ENCODE assay signal across 8 cellular contexts in the genomic region with DNA sequence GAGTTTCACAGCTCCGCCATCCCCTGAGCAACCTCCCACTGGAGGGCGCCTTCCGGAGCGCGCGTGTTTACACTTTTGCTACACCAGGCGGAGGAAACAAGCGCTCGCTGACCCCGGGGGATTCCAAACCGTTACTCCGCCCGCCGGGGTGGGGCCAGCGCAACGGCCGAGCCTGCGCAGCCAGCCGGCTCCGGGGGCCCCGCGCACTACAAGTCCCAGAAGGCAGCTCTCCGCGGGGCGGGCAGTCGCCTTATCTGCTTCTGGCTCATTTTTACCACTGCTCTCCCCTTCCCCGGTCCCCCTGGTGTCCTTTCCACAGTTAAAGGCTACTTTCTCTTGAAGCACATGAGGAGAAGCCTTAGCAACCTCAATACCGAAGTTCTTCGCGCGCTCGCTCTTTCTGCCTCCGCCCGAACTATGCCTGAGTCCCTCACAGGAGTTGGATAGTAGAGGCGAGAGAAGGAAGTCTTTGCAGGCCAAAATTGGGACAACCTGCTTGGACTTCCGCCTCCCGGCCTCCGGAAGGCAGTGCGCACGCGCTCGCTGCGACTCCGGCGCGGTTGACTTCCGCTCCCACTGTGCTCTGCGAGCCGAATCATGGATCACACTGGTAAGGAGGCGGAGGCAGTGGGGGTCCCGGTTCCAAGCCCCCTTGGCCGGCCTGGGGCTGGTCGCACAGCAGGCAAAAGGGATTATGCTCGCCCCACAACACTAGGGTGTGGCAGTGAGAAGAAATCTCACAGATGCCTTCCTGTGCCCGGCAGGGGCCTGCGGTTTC. TPM values are rescaled to one million over a fixed set of nuclear protein-coding genes. Genes with fewer than 3 reads are reported as not detected.
A peak's percentile ranks its signal among the peaks of the same experiment; 100 is the strongest.
DNase-seq lines count a peak whose midpoint lies in the region; ATAC-seq, FAIRE-seq and TF ChIP-seq lines count a peak whose summit lies in the region.

A gene with protein sequence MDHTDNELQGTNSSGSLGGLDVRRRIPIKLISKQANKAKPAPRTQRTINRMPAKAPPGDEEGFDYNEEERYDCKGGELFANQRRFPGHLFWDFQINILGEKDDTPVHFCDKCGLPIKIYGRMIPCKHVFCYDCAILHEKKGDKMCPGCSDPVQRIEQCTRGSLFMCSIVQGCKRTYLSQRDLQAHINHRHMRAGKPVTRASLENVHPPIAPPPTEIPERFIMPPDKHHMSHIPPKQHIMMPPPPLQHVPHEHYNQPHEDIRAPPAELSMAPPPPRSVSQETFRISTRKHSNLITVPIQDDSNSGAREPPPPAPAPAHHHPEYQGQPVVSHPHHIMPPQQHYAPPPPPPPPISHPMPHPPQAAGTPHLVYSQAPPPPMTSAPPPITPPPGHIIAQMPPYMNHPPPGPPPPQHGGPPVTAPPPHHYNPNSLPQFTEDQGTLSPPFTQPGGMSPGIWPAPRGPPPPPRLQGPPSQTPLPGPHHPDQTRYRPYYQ (plus strand): TSS at position 576 of the 778 bp plus-strand sequence. CDS start 22 bp downstream, at position 598.

- H3K36me3 ChIP-seq in right atrium auricular region (no peaks in the 10 kb centered on the region), psoas muscle (ENCODE audit: insufficient read depth in 1 of 2, low read depth in 1 of 2) (peaks cover 0 to 2% of the 10 kb centered on the region in 2 donors)

- TF ChIP-seq CTCF in right atrium auricular region (IDR thresholded peaks at IDR 0.05) (peak; percentile 50 to 79), psoas muscle (IDR thresholded peaks at IDR 0.05) (peak; percentile 77)

- H3K4me3 ChIP-seq in right atrium auricular region (peak within 1 kb of the TSS; percentile 72 to 94), psoas muscle (peak within 1 kb of the TSS; percentile 91)

- H3K36me3 Mint-ChIP-seq in T-helper 17 cell (ENCODE audit: low read depth) = peaks cover 7% of the 10 kb centered on the region

- H3K4me1 ChIP-seq in right atrium auricular region (peaks cover 0 to 25% of the 10 kb centered on the region in 2 donors), psoas muscle (peaks cover 33% of the 10 kb centered on the region)

- H3K27ac Mint-ChIP-seq in T-helper 17 cell = peak within 1 kb of the TSS; percentile 100

- no peaks in the 10 kb centered on the region for H3K9me3 ChIP-seq in T-helper 17 cell (ENCODE audit: control insufficient read depth, low read length, poor library complexity, severe bottlenecking)
- no peaks in the 10 kb centered on the region for H3K9me3 ChIP-seq in right atrium auricular region
- H3K9me3 ChIP-seq in psoas muscle = no peaks in the 10 kb centered on the region

- peak; percentile 78 for FAIRE-seq in urothelium cell line (lab: Jason Lieb, UNC)

- WGBS in psoas muscle, 3 donors = 0 to 1% (median 0%) methylated on average over 53 to 56 of the region's 56 CpGs

- H3K27me3 ChIP-seq in right atrium auricular region = no peaks in the 10 kb centered on the region
- no peaks in the 10 kb centered on the region for H3K27me3 ChIP-seq in psoas muscle (ENCODE audit: insufficient read depth in 3 of 3, low read length in 2 of 3)

- DNase-seq in NCI-H1694 treated with DMSO at 0.1 percent for 48 hours (lab: John Stamatoyannopoulos, UW) (peak; percentile 96), T-helper 17 cell (peak; percentile 94 to 99 (median 96)), right atrium auricular region (ENCODE audit: low spot score) (peak; percentile 96), psoas muscle (peak; percentile 98 to 99), urothelium cell line (ENCODE audit: low spot score) (peak; percentile 97)

- intact Hi-C loops in psoas muscle (cut with DNase I) = loop anchor here (1.0 to 10.0 kb wide), 3 partner anchors 132 to 401 kb away; no protein-coding TSS in a partner anchor

- H3K4me1 Mint-ChIP-seq in T-helper 17 cell = peaks cover 33% of the 10 kb centered on the region

- H3K4me3 Mint-ChIP-seq in T-helper 17 cell = peak within 1 kb of the TSS; percentile 98

- ATAC-seq in GM18498 (IDR thresholded peaks at IDR 0.05; ENCODE audit: unreplicated experiment) (peak; percentile 93), HG02938 (IDR thresholded peaks at IDR 0.05; ENCODE audit: unreplicated experiment) (peak; percentile 85), T-helper 17 cell (peak; percentile 93), psoas muscle (peak; percentile 98 to 99 (median 98))

- H3K27me3 Mint-ChIP-seq in T-helper 17 cell = no peaks in the 10 kb centered on the region

- H3K27ac ChIP-seq in angular gyrus (ENCODE audit: low read depth, low read length) = peak within 1 kb of the TSS; percentile 100
- H3K27ac ChIP-seq in right atrium auricular region = peak within 1 kb of the TSS; percentile 97 to 98
- H3K27ac ChIP-seq in psoas muscle = peak within 1 kb of the TSS; percentile 93

RNA-seq across cellular contexts. Expression of the gene that starts here (rescaled TPM):
- total RNA-seq in T-helper 17 cell (10 to 100 TPM; 85.3 to 90.3 TPM), right atrium auricular region (10 to 100 TPM; 19.3 to 31.9 TPM), psoas muscle (10 to 100 TPM; 21.0 to 32.6 (median 26.1) TPM)
- 10 to 100 TPM; 10.1 to 23.8 (median 11.3) TPM for polyA plus RNA-seq in psoas muscle

Comparison
In these comparisons a context has a peak if more than half of its experiments do, and no peak if none do; other contexts are left out.
1. Peak in every context shown above with its lines: DNase-seq, ATAC-seq, H3K4me3 ChIP-seq and H3K27ac ChIP-seq.